8 cellular contexts compared by ENCODE assay signal in genomic region chr6:113805167-113805835, GRCh38. TPM values are rescaled to one million over a fixed set of nuclear protein-coding genes. Genes with fewer than 3 reads are reported as not detected.
DNase-seq lines count a peak whose midpoint lies in the region; ATAC-seq, FAIRE-seq and TF ChIP-seq lines count a peak whose summit lies in the region.

No MANE protein-coding gene starts in this region.

- in situ Hi-C loops in GM12878 (cut with MboI), result loop anchor here (5.0 kb wide), 1 partner anchor 173 kb away; no protein-coding TSS in a partner anchor

- BruUV-seq in GM12878 (replicated peaks; lab: Mats Ljungman, UMichigan), result no TSS peak

- no peaks in the 10 kb centered on the region; the same call in 1 of the 2 replicates for H3K79me2 ChIP-seq in GM12878 (ENCODE audit: control insufficient read depth, insufficient read depth, low read length)

- peak overlapping the region; percentile 64 for H2AFZ ChIP-seq in GM12878 (ENCODE audit: control insufficient read depth, low read depth, low read length)

- RAD21 ChIA-PET in GM12878 (lab: Charles Lee; ENCODE audit: unreplicated experiment), result interaction anchor here (0.6 to 3.3 kb wide), 16 partner anchors 13 to 499 kb away, joined by 3 to 16 read pairs (median 4); no protein-coding TSS in a partner anchor

- POLR2A ChIA-PET in GM12878 (lab: Charles Lee), result interaction anchor here (0.7 to 2.7 kb wide), 6 partner anchors 50 to 178 kb away, joined by 3 to 17 read pairs (median 5); no protein-coding TSS in a partner anchor

- ATAC-seq in Right ventricle myocardium superior (ENCODE audit: poor library complexity) (peak; percentile 57), Right ventricle myocardium inferior (no peak), HG03139 (IDR thresholded peaks at IDR 0.05; ENCODE audit: unreplicated experiment) (peak; percentile 80), GM12878 (peak; percentile 92)

- FAIRE-seq in GM12878 (lab: Jason Lieb, UNC) (peak; percentile 99), D721Med (lab: Jason Lieb, UNC) (no peak)

- intact Hi-C loops in Right ventricle myocardium superior (cut with DNase I) (no loop called here), Right ventricle myocardium inferior (cut with DNase I) (no loop called here), GM12878 (cut with micrococcal nuclease; ENCODE audit: unreplicated experiment) (loop anchor here (5.0 kb wide), 2 partner anchors 158 to 173 kb away; no protein-coding TSS in a partner anchor)

- CTCF ChIA-PET in GM12878 (lab: Yijun Ruan, JAX), result interaction anchor here (0.5 to 1.8 kb wide), 8 partner anchors 12 to 916 kb away, joined by 3 to 7 read pairs (median 4); no protein-coding TSS in a partner anchor

- peak; percentile 45 to 83; a peak in 3 of 4 replicates for TF ChIP-seq EP300 in GM12878 (IDR thresholded peaks at IDR 0.05; ENCODE audit: borderline replicate concordance in 1 of 2, control insufficient read depth in 1 of 2, low read depth in 2 of 2, low read length in 2 of 2)

- no peaks in the 10 kb centered on the region for H3K36me3 ChIP-seq in GM12878 (ENCODE audit: control insufficient read depth in 2 of 2, insufficient read depth in 2 of 2, low read length in 1 of 2)

- TF ChIP-seq POLR2A in GM12878 (IDR thresholded peaks at IDR 0.05; ENCODE audit: low read depth, low read length), result no peak

- TF ChIP-seq RAD21 in GM12878 (IDR thresholded peaks at IDR 0.05; ENCODE audit: insufficient read depth, low read depth, low read length), result no peak

- H3K4me3 ChIP-seq in GM12878, result peak overlapping the region; percentile 56; the same call in 1 of the 2 replicates

- no peak for TF ChIP-seq CTCF in GM12878 (IDR thresholded peaks at IDR 0.05 in 2 of 3, conservative IDR thresholded peaks at IDR 0.05 in 1 of 3; ENCODE audit: control insufficient read depth in 2 of 3, extremely low read depth in 1 of 3, insufficient read depth in 1 of 3, low read depth in 3 of 3, low read length in 3 of 3)
- TF ChIP-seq CTCF in D721Med (IDR thresholded peaks at IDR 0.05; ENCODE audit: insufficient read depth, missing control alignments), result no peak

- H4K20me1 ChIP-seq in GM12878 (ENCODE audit: control insufficient read depth, insufficient read depth), result no peaks in the 10 kb centered on the region

- peak overlapping the region; percentile 93 for H3K4me2 ChIP-seq in GM12878 (ENCODE audit: control insufficient read depth, insufficient read depth)

- 43% methylated on average over 7 of the region's 7 CpGs for WGBS in GM12878 (ENCODE audit: insufficient coverage, insufficient replicate concordance, low lambda C conversion rate, missing lambda C conversion rate)

- DNase-seq in Right ventricle myocardium superior (no peak), Right ventricle myocardium inferior (ENCODE audit: missing footprints) (no peak), GM12878 (ENCODE audit: low read depth, low spot score) (peak; percentile 71), kidney glomerular epithelial cell (lab: John Stamatoyannopoulos, UW) (no peak), NCI-H2171 treated with DMSO at 0.1 percent for 48 hours (lab: John Stamatoyannopoulos, UW) (no peak), NCI-H345 treated with DMSO at 0.1 percent for 48 hours (lab: John Stamatoyannopoulos, UW; ENCODE audit: unreplicated experiment) (no peak), D721Med (ENCODE audit: insufficient read length, low spot score) (no peak)

- no peaks in the 10 kb centered on the region; the same call in 2 of the 3 replicates for H3K9me3 ChIP-seq in GM12878 (replicated peaks; ENCODE audit: control insufficient read depth, insufficient read depth, low read length)

- SMC1A ChIA-PET in GM12878 (lab: Charles Lee; ENCODE audit: uncharacterized antibody, unreplicated experiment), result interaction anchor here (0.6 to 2.4 kb wide), 30 partner anchors 9 to 315 kb away, joined by 3 to 15 read pairs (median 4); no protein-coding TSS in a partner anchor

- H3K4me1 ChIP-seq in GM12878 (ENCODE audit: control insufficient read depth, insufficient read depth, low read length), result peaks cover 29% of the 10 kb centered on the region

- peak overlapping the region; percentile 37; the same call in 1 of the 2 replicates for H3K9ac ChIP-seq in GM12878 (ENCODE audit: control insufficient read depth, insufficient read depth, low read length)

- H3K27me3 ChIP-seq in GM12878 (replicated peaks in 1 of 2; ENCODE audit: control insufficient read depth in 2 of 2, insufficient read depth in 2 of 2, low read length in 1 of 2), result no peaks in the 10 kb centered on the region

- peak overlapping the region; percentile 71; the same call in 1 of the 2 replicates for H3K27ac ChIP-seq in GM12878 (ENCODE audit: control insufficient read depth, insufficient read depth)

TF ChIP-seq in GM12878, 131 proteins besides CTCF, POLR2A, EP300 and RAD21 (continues in another document):
- TF ChIP-seq MTA3 (IDR thresholded peaks at IDR 0.05; ENCODE audit: borderline replicate concordance, low read length), result peak; percentile 74
- TF ChIP-seq ATF7 (IDR thresholded peaks at IDR 0.05; ENCODE audit: low read depth), result peak; percentile 83
- peak; percentile 60 for TF ChIP-seq MEF2B (IDR thresholded peaks at IDR 0.05; ENCODE audit: partially characterized antibody, poor library complexity, severe bottlenecking)
- TF ChIP-seq NFIC (IDR thresholded peaks at IDR 0.05; ENCODE audit: low read depth, low read length), result peak; percentile 92
- TF ChIP-seq FOXM1 (IDR thresholded peaks at IDR 0.05; ENCODE audit: low read depth, low read length), result peak; percentile 90
- TF ChIP-seq RELB (IDR thresholded peaks at IDR 0.05; ENCODE audit: low read depth), result peak; percentile 72
- no peak for TF ChIP-seq ESRRA (IDR thresholded peaks at IDR 0.05; ENCODE audit: low read length)
- TF ChIP-seq NFXL1 (IDR thresholded peaks at IDR 0.05; ENCODE audit: borderline replicate concordance), result no peak
- peak; percentile 77 for TF ChIP-seq MTA2 (IDR thresholded peaks at IDR 0.05; ENCODE audit: low read depth)
- TF ChIP-seq CBX3 (IDR thresholded peaks at IDR 0.05; ENCODE audit: borderline replicate concordance, low read depth), result no peak
- TF ChIP-seq ASH2L (IDR thresholded peaks at IDR 0.05; ENCODE audit: borderline replicate concordance, low read depth), result peak; percentile 72; the same call in 1 of the 2 replicates
- no peak for TF ChIP-seq ZBTB4 (CRISPR knock-in tag; IDR thresholded peaks at IDR 0.05)
- TF ChIP-seq RAD51 (IDR thresholded peaks at IDR 0.05), result no peak; the same call in 1 of the 2 replicates
- peak; percentile 92 for TF ChIP-seq SPI1 (IDR thresholded peaks at IDR 0.05; ENCODE audit: borderline replicate concordance, insufficient read depth, low read depth, low read length)

RNA-seq across cellular contexts. Expression of gene MARCKS, which starts 51.8 kb away (rescaled TPM):
- total RNA-seq in Right ventricle myocardium superior (23.0 TPM), Right ventricle myocardium inferior (28.4 TPM), GM12878 (2014; rRNA removed) (117 and 126 TPM in 2 replicates), GM12878 (2014; rRNA removed; fragmentation: Illumina TruSeq; extraction: Trizol) (66.9 and 69.3 TPM in 2 replicates), GM12878 (2021) (164 and 172 TPM in 2 replicates)
- 82.3 and 93.5 TPM in 2 replicates for total RNA-seq in GM12878 (2013; cell fraction: nucleolus; rRNA removed)
- polyA plus RNA-seq in GM12878 (2011; ENCODE audit: low read depth), result 21.0 TPM
- polyA plus RNA-seq in GM12878 (2011; rRNA removed) (133 and 179 TPM in 2 replicates), GM12878 (2014; fragmentation: Illumina TruSeq; extraction: Trizol) (57.9 and 75.6 TPM in 2 replicates), GM12878 (2014; fragmentation: Nextera tagmentation; extraction: Ambion mirVana) (100 to 1,000 TPM in 1 of 2 experiments, 10 to 100 TPM in 1; 80.6 to 134 TPM), GM12878 (2014; rRNA removed) (68.4 and 78.4 TPM in 2 replicates), GM12878 (2016; fragmentation: Nextera tagmentation; extraction: Ambion mirVana) (10 to 100 TPM; 29.0 to 42.6 TPM)
- 34.8 and 36.8 TPM in 2 replicates for polyA plus RNA-seq in GM12878 (2011; cell fraction: cytosol; rRNA removed)
- polyA plus RNA-seq in GM12878 (2011; cell fraction: nucleus; rRNA removed), result 35.8 and 51.3 TPM in 2 replicates
- 63.3 and 74.6 TPM in 2 replicates for polyA plus RNA-seq in GM12878 (2012)
- 36.7 and 43.4 TPM in 2 replicates for polyA minus RNA-seq in GM12878 (2011; rRNA and poly(A)+ RNA removed)
- 43.2 and 45.2 TPM in 2 replicates for polyA minus RNA-seq in GM12878 (2011; cell fraction: cytosol; rRNA and poly(A)+ RNA removed)
- 28.7 and 43.7 TPM in 2 replicates for polyA minus RNA-seq in GM12878 (2011; cell fraction: nucleus; rRNA and poly(A)+ RNA removed)
